In the genomic region with DNA sequence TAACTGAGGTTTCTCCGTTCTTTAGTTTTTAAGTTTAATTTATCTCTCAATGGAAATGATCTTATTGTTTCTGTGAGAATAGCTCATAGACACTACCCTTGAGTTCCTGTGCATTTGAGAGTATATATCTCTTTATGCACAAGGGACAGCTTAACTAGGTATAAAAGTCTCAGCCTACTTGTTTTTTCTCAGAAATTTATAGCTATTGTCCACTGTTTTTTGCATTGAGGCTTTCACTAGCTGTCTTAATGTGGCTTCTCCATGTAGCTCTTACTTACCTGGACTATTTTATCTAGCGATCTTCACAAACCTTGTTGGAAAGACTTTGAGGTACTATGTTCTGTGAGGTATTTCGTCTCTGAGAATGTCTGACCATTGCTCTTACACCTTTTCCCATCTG, we compare ENCODE assay signal across 2 cellular contexts.
TF ChIP-seq lines count a peak whose summit lies in the region.

No MANE protein-coding gene starts in this region.

TF ChIP-seq in HepG2, 621 proteins besides CTCF, POLR2A, EP300 and RAD21 (continued from another document):
- no peak for TF ChIP-seq E2F5 (CRISPR knock-in tag; conservative IDR thresholded peaks at IDR 0.05)
- TF ChIP-seq ZNF235 (CRISPR knock-in tag; IDR thresholded peaks at IDR 0.05; ENCODE audit: borderline replicate concordance), result no peak
- no peak for TF ChIP-seq MXD3 (CRISPR knock-in tag; IDR thresholded peaks at IDR 0.05)
- no peak for TF ChIP-seq FOXP4 (CRISPR knock-in tag; IDR thresholded peaks at IDR 0.05)
- TF ChIP-seq, protein P1, sequence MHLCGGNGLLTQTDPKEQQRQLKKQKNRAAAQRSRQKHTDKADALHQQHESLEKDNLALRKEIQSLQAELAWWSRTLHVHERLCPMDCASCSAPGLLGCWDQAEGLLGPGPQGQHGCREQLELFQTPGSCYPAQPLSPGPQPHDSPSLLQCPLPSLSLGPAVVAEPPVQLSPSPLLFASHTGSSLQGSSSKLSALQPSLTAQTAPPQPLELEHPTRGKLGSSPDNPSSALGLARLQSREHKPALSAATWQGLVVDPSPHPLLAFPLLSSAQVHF (CRISPR knock-in tag; IDR thresholded peaks at IDR 0.05), result no peak

TF ChIP-seq in K562, 482 proteins besides CTCF, POLR2A, EP300 and RAD21 (continued from another document):
- TF ChIP-seq, protein P2, sequence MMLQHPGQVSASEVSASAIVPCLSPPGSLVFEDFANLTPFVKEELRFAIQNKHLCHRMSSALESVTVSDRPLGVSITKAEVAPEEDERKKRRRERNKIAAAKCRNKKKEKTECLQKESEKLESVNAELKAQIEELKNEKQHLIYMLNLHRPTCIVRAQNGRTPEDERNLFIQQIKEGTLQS (IDR thresholded peaks at IDR 0.05), result no peak
- TF ChIP-seq, protein P2 (CRISPR knock-in tag; conservative IDR thresholded peaks at IDR 0.05), result no peak
- peak; percentile 77 for TF ChIP-seq ZFP1 (CRISPR knock-in tag; IDR thresholded peaks at IDR 0.05)
- TF ChIP-seq SREBF2 (CRISPR knock-in tag; IDR thresholded peaks at IDR 0.05), result no peak
TF ChIP-seq in K562: peak in this region for 1.
